Comparison of ENCODE assay signal across 2 cellular contexts in genomic region chr3:125102470-125102869, GRCh38.
TF ChIP-seq lines count a peak whose summit lies in the region.

No MANE protein-coding gene starts in this region.

TF ChIP-seq in SK-N-SH, 30 proteins besides CTCF, POLR2A, EP300 and RAD21 (continued from another document):
- TF ChIP-seq REST (IDR thresholded peaks at IDR 0.05; ENCODE audit: low read depth, low read length), result peak; percentile 82; the same call in 1 of the 2 replicates
TF ChIP-seq in SK-N-SH: peak in this region for 1.

TF ChIP-seq in SK-N-SH treated with all-trans-retinoic acid at 6 μM for 48 hours, 23 proteins besides CTCF, POLR2A, EP300 and RAD21 (continued from another document):
- TF ChIP-seq POU6F1 (CRISPR knock-in tag; IDR thresholded peaks at IDR 0.05; ENCODE audit: borderline replicate concordance, low read depth) (no peak), ESRRG (CRISPR knock-in tag; IDR thresholded peaks at IDR 0.05) (no peak), PPARA (CRISPR knock-in tag; IDR thresholded peaks at IDR 0.05; ENCODE audit: borderline replicate concordance) (no peak), BACH2 (CRISPR knock-in tag; IDR thresholded peaks at IDR 0.05; ENCODE audit: borderline replicate concordance) (no peak), RARB (CRISPR knock-in tag; IDR thresholded peaks at IDR 0.05) (no peak), ZNF70 (CRISPR knock-in tag; IDR thresholded peaks at IDR 0.05) (no peak), ZNF565 (CRISPR knock-in tag; conservative IDR thresholded peaks at IDR 0.05; ENCODE audit: low read depth) (no peak), CREB5 (CRISPR knock-in tag; IDR thresholded peaks at IDR 0.05; ENCODE audit: low read depth) (no peak), OSR1 (CRISPR knock-in tag; IDR thresholded peaks at IDR 0.05) (no peak), CSRNP3 (CRISPR knock-in tag; IDR thresholded peaks at IDR 0.05) (no peak), PATZ1 (CRISPR knock-in tag; IDR thresholded peaks at IDR 0.05; ENCODE audit: borderline replicate concordance) (no peak)
